ENCODE assay signal across 8 cellular contexts in genomic region chr3:122890077-122890484, GRCh38.
DNase-seq lines count a peak whose midpoint lies in the region; ATAC-seq and TF ChIP-seq lines count a peak whose summit lies in the region.

No MANE protein-coding gene starts in this region.

- intact Hi-C loops in activated CD4-positive, alpha-beta T cell treated with anti-CD3 and anti-CD28 coated beads for 36 hours (cut with DNase I, micrococcal nuclease), result no loop called here
- intact Hi-C loops in MCF 10A (cut with micrococcal nuclease), result loop anchor here (5.0 kb wide), 1 partner anchor 42 kb away; no protein-coding TSS in a partner anchor

- no peak overlapping the region for H3K27ac Mint-ChIP-seq in activated CD4-positive, alpha-beta T cell treated with anti-CD3 and anti-CD28 coated beads for 36 hours
- H3K27ac Mint-ChIP-seq in MCF 10A (ENCODE audit: low read depth, unreplicated experiment) (no peak overlapping the region), memory B cell (no peak overlapping the region)

- H3K27me3 Mint-ChIP-seq in activated CD4-positive, alpha-beta T cell treated with anti-CD3 and anti-CD28 coated beads for 36 hours, result no peaks in the 10 kb centered on the region
- no peaks in the 10 kb centered on the region for H3K27me3 Mint-ChIP-seq in MCF 10A (ENCODE audit: insufficient read depth, unreplicated experiment)
- no peaks in the 10 kb centered on the region for H3K27me3 Mint-ChIP-seq in memory B cell

- TF ChIP-seq CTCF in MCF 10A (IDR thresholded peaks at IDR 0.05; ENCODE audit: unreplicated experiment), result no peak

- POLR2A ChIA-PET in activated CD4-positive, alpha-beta T cell treated with anti-CD3 and anti-CD28 coated beads for 36 hours (lab: Charles Lee), result interaction anchor here (0.6 kb wide), 1 partner anchor 9 kb away, joined by 3 read pairs; no protein-coding TSS in a partner anchor
- POLR2A ChIA-PET in MCF 10A (lab: Yijun Ruan, JAX), result interaction anchor here (0.7 to 1.9 kb wide), 3 partner anchors 14 to 97 kb away, joined by 3 to 8 read pairs (median 4); partner anchors contain the start of gene HSPBAP1

- ATAC-seq in activated CD4-positive, alpha-beta T cell treated with anti-CD3 and anti-CD28 coated beads for 36 hours, result peak; percentile 82
- peak; percentile 59 for ATAC-seq in HG03342 (IDR thresholded peaks at IDR 0.05; ENCODE audit: unreplicated experiment)
- peak; percentile 44 for ATAC-seq in memory B cell (ENCODE audit: low read depth)

- peak; percentile 39 for DNase-seq in activated CD4-positive, alpha-beta T cell treated with anti-CD3 and anti-CD28 coated beads for 36 hours
- no peak for DNase-seq in activated CD4-positive, alpha-beta T cell treated with anti-CD3 and anti-CD28 coated beads, Interleukin-2, amount 50 U/mL, for 1 hour
- DNase-seq in MCF 10A (ENCODE audit: unreplicated experiment), result peak; percentile 80
- DNase-seq in memory B cell (ENCODE audit: low spot score in 2 of 2), result no peak
- DNase-seq in NCI-H128 (lab: John Stamatoyannopoulos, UW; ENCODE audit: unreplicated experiment), result no peak
- DNase-seq in activated T-cell treated with anti-CD3 and anti-CD28 coated beads, Interleukin-2, amount 50 U/mL, for 48 hours, result no peak
- no peak for DNase-seq in NCI-H510A (lab: John Stamatoyannopoulos, UW)

- no peaks in the 10 kb centered on the region for H3K9me3 Mint-ChIP-seq in activated CD4-positive, alpha-beta T cell treated with anti-CD3 and anti-CD28 coated beads for 36 hours (ENCODE audit: low read depth)
- no peaks in the 10 kb centered on the region for H3K9me3 Mint-ChIP-seq in MCF 10A (ENCODE audit: unreplicated experiment)
- H3K9me3 Mint-ChIP-seq in memory B cell, result no peaks in the 10 kb centered on the region

- H3K4me3 Mint-ChIP-seq in activated CD4-positive, alpha-beta T cell treated with anti-CD3 and anti-CD28 coated beads for 36 hours, result no peak overlapping the region
- H3K4me3 Mint-ChIP-seq in MCF 10A (ENCODE audit: unreplicated experiment) (no peak overlapping the region), memory B cell (no peak overlapping the region)

- CTCF ChIA-PET in activated CD4-positive, alpha-beta T cell treated with anti-CD3 and anti-CD28 coated beads for 36 hours (lab: Charles Lee), result no interaction called here
- CTCF ChIA-PET in MCF 10A (lab: Yijun Ruan, JAX), result interaction anchor here (1.2 to 1.4 kb wide), 3 partner anchors 106 to 138 kb away, joined by 3 to 4 read pairs (median 4); no protein-coding TSS in a partner anchor

- BruUV-seq in MCF 10A (replicated peaks; lab: Mats Ljungman, UMichigan), result no TSS peak

- H3K36me3 Mint-ChIP-seq in activated CD4-positive, alpha-beta T cell treated with anti-CD3 and anti-CD28 coated beads for 36 hours (ENCODE audit: low read depth), result no peaks in the 10 kb centered on the region
- H3K36me3 Mint-ChIP-seq in MCF 10A (ENCODE audit: insufficient read depth, unreplicated experiment) (peaks cover 8% of the 10 kb centered on the region), memory B cell (no peaks in the 10 kb centered on the region)

- H3K4me1 Mint-ChIP-seq in activated CD4-positive, alpha-beta T cell treated with anti-CD3 and anti-CD28 coated beads for 36 hours, result peaks cover 14% of the 10 kb centered on the region
- peaks cover 40% of the 10 kb centered on the region for H3K4me1 Mint-ChIP-seq in MCF 10A (ENCODE audit: insufficient read depth, unreplicated experiment)
- peaks cover 21% of the 10 kb centered on the region for H3K4me1 Mint-ChIP-seq in memory B cell

Comparison
In these comparisons a context has a peak if more than half of its experiments do, and no peak if none do; other contexts are left out.
1. DNase-seq: peak in activated CD4-positive, alpha-beta T cell treated with anti-CD3 and anti-CD28 coated beads for 36 hours (single experiment) and MCF 10A (single experiment); none in activated CD4-positive, alpha-beta T cell treated with anti-CD3 and anti-CD28 coated beads, Interleukin-2, amount 50 U/mL, for 1 hour (single experiment), memory B cell (0 of 2), NCI-H128 (single experiment), activated T-cell treated with anti-CD3 and anti-CD28 coated beads, Interleukin-2, amount 50 U/mL, for 48 hours (0 of 2) and NCI-H510A (single experiment).
2. Peak in every context shown above with its lines, with median percentiles within 50 percentile points of each other: ATAC-seq.